10 cellular contexts compared by ENCODE assay signal in the genomic region with DNA sequence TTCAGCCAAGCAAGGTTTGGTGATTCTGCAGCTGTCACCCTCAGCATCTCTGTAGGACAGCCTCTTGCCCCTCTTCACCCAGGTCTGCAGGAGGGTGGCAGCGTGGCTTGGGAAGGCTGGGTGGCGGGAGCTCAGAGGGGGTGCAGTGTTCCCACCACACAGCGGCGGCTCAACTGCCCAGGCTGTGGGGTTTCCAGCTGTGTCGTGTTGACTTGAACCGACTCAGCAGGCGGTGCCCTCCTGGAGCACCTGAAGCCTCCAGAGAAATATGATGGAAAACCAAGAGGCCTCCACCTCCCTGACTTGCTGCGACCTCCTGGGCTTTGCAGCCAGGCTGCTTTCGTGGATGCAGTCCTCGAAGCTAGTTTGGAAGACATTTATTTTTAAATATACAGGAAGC.
DNase-seq lines count a peak whose midpoint lies in the region; ATAC-seq and TF ChIP-seq lines count a peak whose summit lies in the region.
"Had no signal": no experiment of that assay in that cellular context is flagged by ENCODE, and none has a peak within 500 bp of the region (broad histone marks: within the 10 kb centered on the region; RNA-seq: fewer than 3 reads in every experiment).

No MANE protein-coding gene starts in this region.

- ATAC-seq in left cardiac atrium = no peak
- no peak for ATAC-seq in upper lobe of right lung
- no peak; the same call in 2 of the 3 replicates for ATAC-seq in GM23338

- peak overlapping the region; percentile 61 to 74 for H3K27ac ChIP-seq in right atrium auricular region
- H3K27ac ChIP-seq in muscle layer of duodenum (ENCODE audit: low read length) = peak overlapping the region; percentile 95
- H3K27ac ChIP-seq in upper lobe of right lung = peak overlapping the region; percentile 78
- H3K27ac ChIP-seq in GM23338 (ENCODE audit: low read depth) = no peak overlapping the region
- H3K27ac ChIP-seq: BLaER1 had no signal

- H3K27me3 Mint-ChIP-seq in GM23338 (ENCODE audit: insufficient read depth, low read depth, poor library complexity) = peaks cover 5% of the 10 kb centered on the region

- TF ChIP-seq CTCF in right atrium auricular region (IDR thresholded peaks at IDR 0.05) (no peak), upper lobe of right lung (IDR thresholded peaks at IDR 0.05) (no peak), GM23338 (conservative IDR thresholded peaks at IDR 0.05; ENCODE audit: low read depth in 2 of 2) (no peak)

- H3K9me2 ChIP-seq in GM23338 (ENCODE audit: insufficient read depth) = peaks cover 4% of the 10 kb centered on the region; the same call in 1 of the 2 replicates

- no peak overlapping the region for H2AFZ ChIP-seq in GM23338

- no peak overlapping the region for H3K27ac Mint-ChIP-seq in GM23338

- H3K27me3 ChIP-seq in right atrium auricular region (no peaks in the 10 kb centered on the region), muscle layer of duodenum (ENCODE audit: low read depth, low read length) (no peaks in the 10 kb centered on the region), upper lobe of right lung (no peaks in the 10 kb centered on the region), GM23338 (ENCODE audit: insufficient read depth) (no peaks in the 10 kb centered on the region)
- H3K27me3 ChIP-seq: BLaER1 had no signal

- DNase-seq in right atrium auricular region (ENCODE audit: low spot score) (no peak), left cardiac atrium (no peak), cerebellar cortex (ENCODE audit: low spot score) (peak; percentile 15), upper lobe of right lung (no peak), NCI-H1694 (lab: John Stamatoyannopoulos, UW) (no peak), COLO668 (lab: John Stamatoyannopoulos, UW; ENCODE audit: unreplicated experiment) (no peak), GM23338 (ENCODE audit: low spot score) (no peak)
- DNase-seq: NCI-H1092 treated with DMSO at 0.1 percent for 48 hours had no signal

- H3K9me3 ChIP-seq in right atrium auricular region = no peaks in the 10 kb centered on the region
- H3K9me3 ChIP-seq in muscle layer of duodenum (ENCODE audit: control insufficient read depth in 1 of 2, low read length in 2 of 2) = no peaks in the 10 kb centered on the region
- H3K9me3 ChIP-seq in upper lobe of right lung = no peaks in the 10 kb centered on the region
- H3K9me3 ChIP-seq: BLaER1 had no signal

- no peaks in the 10 kb centered on the region for H3K36me3 Mint-ChIP-seq in GM23338 (ENCODE audit: low read depth)

- no peaks in the 10 kb centered on the region for H4K20me1 ChIP-seq in GM23338 (replicated peaks; ENCODE audit: insufficient read depth)
- H4K20me1 ChIP-seq: BLaER1 had no signal

- no peaks in the 10 kb centered on the region for H3F3A ChIP-seq in GM23338 (replicated peaks; ENCODE audit: low read depth)

- H3K79me2 ChIP-seq in GM23338 (replicated peaks; ENCODE audit: insufficient read depth) = no peaks in the 10 kb centered on the region

- H3K4me3 ChIP-seq in right atrium auricular region (no peak overlapping the region), muscle layer of duodenum (ENCODE audit: low read depth in 1 of 2, low read length in 2 of 2) (peak overlapping the region in 1 of 2 donors; percentile 25), upper lobe of right lung (no peak overlapping the region), GM23338 (no peak overlapping the region)
- H3K4me3 ChIP-seq: BLaER1 had no signal

- H3K4me1 ChIP-seq in right atrium auricular region = peaks cover 0 to 29% of the 10 kb centered on the region in 2 donors
- peaks cover 11 to 23% of the 10 kb centered on the region in 2 donors for H3K4me1 ChIP-seq in muscle layer of duodenum (ENCODE audit: control insufficient read depth in 1 of 2, insufficient read depth in 2 of 2, low read length in 2 of 2)
- peaks cover 38% of the 10 kb centered on the region for H3K4me1 ChIP-seq in upper lobe of right lung
- H3K4me1 ChIP-seq in GM23338 (ENCODE audit: insufficient read depth) = peaks cover 15% of the 10 kb centered on the region

- H3K36me3 ChIP-seq in right atrium auricular region (no peaks in the 10 kb centered on the region), muscle layer of duodenum (ENCODE audit: control insufficient read depth in 1 of 2, insufficient read depth in 2 of 2, low read length in 2 of 2) (no peaks in the 10 kb centered on the region), upper lobe of right lung (no peaks in the 10 kb centered on the region), GM23338 (ENCODE audit: insufficient read depth) (no peaks in the 10 kb centered on the region)
- H3K36me3 ChIP-seq: BLaER1 had no signal

- intact Hi-C loops in left cardiac atrium (cut with DNase I) (no loop called here), upper lobe of right lung (cut with DNase I) (no loop called here)

- H3K4me2 ChIP-seq in GM23338 = no peak overlapping the region
- H3K4me2 ChIP-seq: BLaER1 had no signal

- H3K4me3 Mint-ChIP-seq in GM23338 = no peak overlapping the region

- H3K4me1 Mint-ChIP-seq in GM23338 = peaks cover 19% of the 10 kb centered on the region

- no peaks in the 10 kb centered on the region for H3K9me3 Mint-ChIP-seq in GM23338

TF ChIP-seq in GM23338, 12 proteins besides CTCF, POLR2A, EP300 and RAD21 (continues in another document):
- TF ChIP-seq POLR2AphosphoS5 (IDR thresholded peaks at IDR 0.05; ENCODE audit: low read depth) = no peak
- no peak for TF ChIP-seq EZH2 (IDR thresholded peaks at IDR 0.05; ENCODE audit: low read depth, unreplicated experiment)
- TF ChIP-seq ZNF331 (CRISPR knock-in tag; IDR thresholded peaks at IDR 0.05; ENCODE audit: low read depth) = no peak
- no peak for TF ChIP-seq REST (IDR thresholded peaks at IDR 0.05; ENCODE audit: unreplicated experiment)
- no peak for TF ChIP-seq NANOG (IDR thresholded peaks at IDR 0.05; ENCODE audit: borderline replicate concordance)
- no peak for TF ChIP-seq ETS1 (IDR thresholded peaks at IDR 0.05)
- TF ChIP-seq ZNF114 (CRISPR knock-in tag; IDR thresholded peaks at IDR 0.05) = no peak
- no peak for TF ChIP-seq CREB1 (CRISPR knock-in tag; IDR thresholded peaks at IDR 0.05; ENCODE audit: low read depth)
